1 cellular context compared by ENCODE assay signal in genomic region chr20:10581823-10582222, GRCh38.
TF ChIP-seq lines count a peak whose summit lies in the region.

No MANE protein-coding gene starts in this region.

TF ChIP-seq in HepG2, 621 proteins besides CTCF, POLR2A, EP300 and RAD21 (continued from another document and continues in another):
- TF ChIP-seq MNT (IDR thresholded peaks at IDR 0.05), result no peak
- no peak for TF ChIP-seq NFATC3 (CRISPR knock-in tag; IDR thresholded peaks at IDR 0.05)
- TF ChIP-seq RARA (CRISPR knock-in tag; IDR thresholded peaks at IDR 0.05), result 0 out of 2 replicates have a peak, but pooled peaks have one; percentile 13
- no peak for TF ChIP-seq ZNF710 (CRISPR knock-in tag; IDR thresholded peaks at IDR 0.05; ENCODE audit: borderline replicate concordance)
- no peak for TF ChIP-seq ZSCAN29 (CRISPR knock-in tag; conservative IDR thresholded peaks at IDR 0.05)
- peak; percentile 52; the same call in 1 of the 2 replicates for TF ChIP-seq ARID5B (CRISPR knock-in tag; IDR thresholded peaks at IDR 0.05)
- no peak for TF ChIP-seq ZNF232 (CRISPR knock-in tag; IDR thresholded peaks at IDR 0.05; ENCODE audit: borderline replicate concordance)
- no peak for TF ChIP-seq ZNF572 (CRISPR knock-in tag; IDR thresholded peaks at IDR 0.05)
- no peak for TF ChIP-seq RNF219 (CRISPR knock-in tag; IDR thresholded peaks at IDR 0.05)
- TF ChIP-seq NFE2L2 (IDR thresholded peaks at IDR 0.05; ENCODE audit: low read length), result no peak
- peak; percentile 39 for TF ChIP-seq TEAD3 (CRISPR knock-in tag; optimal IDR thresholded peaks at IDR 0.05; ENCODE audit: borderline replicate concordance)
- no peak for TF ChIP-seq SNAPC4 (CRISPR knock-in tag; IDR thresholded peaks at IDR 0.05)
- TF ChIP-seq DMAP1 (CRISPR knock-in tag; IDR thresholded peaks at IDR 0.05), result no peak
- TF ChIP-seq NCOA2 (CRISPR knock-in tag; IDR thresholded peaks at IDR 0.05), result peak; percentile 21; the same call in 1 of the 2 replicates
- no peak for TF ChIP-seq MTA1 (CRISPR knock-in tag; IDR thresholded peaks at IDR 0.05; ENCODE audit: borderline replicate concordance)
- no peak for TF ChIP-seq ZNF709 (CRISPR knock-in tag; IDR thresholded peaks at IDR 0.05)
- TF ChIP-seq ZNF282 (IDR thresholded peaks at IDR 0.05; ENCODE audit: partially characterized antibody), result no peak
- TF ChIP-seq AGO1 (IDR thresholded peaks at IDR 0.05; ENCODE audit: low read depth, low read length, poor library complexity, severe bottlenecking), result no peak
- no peak for TF ChIP-seq ATF2 (CRISPR knock-in tag; IDR thresholded peaks at IDR 0.05)
- no peak for TF ChIP-seq SOX13 (IDR thresholded peaks at IDR 0.05)
- TF ChIP-seq SOX13 (CRISPR knock-in tag; conservative IDR thresholded peaks at IDR 0.05 in 1 of 2, IDR thresholded peaks at IDR 0.05 in 1 of 2), result 0 out of 4 replicates have a peak, but pooled peaks of 1 of the 2 experiments have one; percentile 14
- TF ChIP-seq ZNF614 (CRISPR knock-in tag; IDR thresholded peaks at IDR 0.05; ENCODE audit: borderline replicate concordance), result no peak
- TF ChIP-seq ETV5 (CRISPR knock-in tag; IDR thresholded peaks at IDR 0.05; ENCODE audit: borderline replicate concordance), result no peak
- no peak for TF ChIP-seq AHR (CRISPR knock-in tag; IDR thresholded peaks at IDR 0.05)
- no peak for TF ChIP-seq SMYD3 (CRISPR knock-in tag; IDR thresholded peaks at IDR 0.05)
- TF ChIP-seq ZNF138 (CRISPR knock-in tag; IDR thresholded peaks at IDR 0.05; ENCODE audit: low read depth), result no peak
- no peak for TF ChIP-seq ZNF276 (CRISPR knock-in tag; IDR thresholded peaks at IDR 0.05; ENCODE audit: low read depth)
- no peak for TF ChIP-seq SMAD9 (CRISPR knock-in tag; IDR thresholded peaks at IDR 0.05)
- no peak for TF ChIP-seq ZKSCAN1 (IDR thresholded peaks at IDR 0.05; ENCODE audit: low read length)
- TF ChIP-seq ONECUT2 (CRISPR knock-in tag; IDR thresholded peaks at IDR 0.05), result no peak
- no peak for TF ChIP-seq ZNF33A (CRISPR knock-in tag; IDR thresholded peaks at IDR 0.05; ENCODE audit: borderline replicate concordance)
- TF ChIP-seq HDAC1 (CRISPR knock-in tag; IDR thresholded peaks at IDR 0.05), result no peak
- no peak for TF ChIP-seq BRF2 (CRISPR knock-in tag; IDR thresholded peaks at IDR 0.05)
- TF ChIP-seq ESRRA (CRISPR knock-in tag; IDR thresholded peaks at IDR 0.05; ENCODE audit: low read depth), result no peak
- no peak for TF ChIP-seq ZNF770 (CRISPR knock-in tag; IDR thresholded peaks at IDR 0.05)
- TF ChIP-seq ZMYM2 (CRISPR knock-in tag; IDR thresholded peaks at IDR 0.05), result no peak
- TF ChIP-seq PAX8 (CRISPR knock-in tag; IDR thresholded peaks at IDR 0.05; ENCODE audit: borderline replicate concordance), result no peak
- TF ChIP-seq THAP7 (CRISPR knock-in tag; IDR thresholded peaks at IDR 0.05), result no peak
- TF ChIP-seq ZNF792 (CRISPR knock-in tag; IDR thresholded peaks at IDR 0.05), result no peak
